2 cellular contexts compared by ENCODE assay signal in the genomic region with DNA sequence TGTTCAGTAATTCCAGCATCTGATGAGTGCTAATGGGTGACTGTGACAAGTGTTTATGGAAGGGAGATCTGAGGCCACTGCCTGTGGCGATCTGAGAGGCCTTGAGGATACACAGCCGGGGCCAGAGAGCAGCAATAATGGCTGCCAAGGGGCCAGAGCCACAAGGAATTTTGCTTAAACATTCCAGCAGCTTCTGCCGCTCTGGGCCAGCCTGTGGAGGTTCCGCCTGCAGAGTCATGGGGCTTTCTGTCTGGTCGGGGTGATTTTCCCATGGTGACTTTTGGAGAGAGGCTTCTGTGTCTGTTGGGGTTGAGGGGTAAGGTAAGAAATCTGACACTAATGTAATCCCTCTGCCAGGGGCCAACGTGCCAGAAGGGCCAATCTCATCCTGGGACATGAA.
TF ChIP-seq lines count a peak whose summit lies in the region.

No MANE protein-coding gene starts in this region.

TF ChIP-seq in IMR-90, 13 proteins besides CTCF, POLR2A, EP300 and RAD21:
- TF ChIP-seq CHD1 (IDR thresholded peaks at IDR 0.05; ENCODE audit: low read depth, low read length) (no peak), RCOR1 (IDR thresholded peaks at IDR 0.05; ENCODE audit: insufficient replicate concordance, low read length) (no peak), CEBPB (IDR thresholded peaks at IDR 0.05; ENCODE audit: low read depth, low read length) (no peak), BHLHE40 (IDR thresholded peaks at IDR 0.05; ENCODE audit: low read depth, low read length) (no peak), MAFK (IDR thresholded peaks at IDR 0.05; ENCODE audit: low read depth, low read length) (no peak), RFX5 (IDR thresholded peaks at IDR 0.05; ENCODE audit: low read depth, low read length) (no peak), SMC3 (IDR thresholded peaks at IDR 0.05; ENCODE audit: low read depth, low read length) (no peak)
- TF ChIP-seq, protein P1, sequence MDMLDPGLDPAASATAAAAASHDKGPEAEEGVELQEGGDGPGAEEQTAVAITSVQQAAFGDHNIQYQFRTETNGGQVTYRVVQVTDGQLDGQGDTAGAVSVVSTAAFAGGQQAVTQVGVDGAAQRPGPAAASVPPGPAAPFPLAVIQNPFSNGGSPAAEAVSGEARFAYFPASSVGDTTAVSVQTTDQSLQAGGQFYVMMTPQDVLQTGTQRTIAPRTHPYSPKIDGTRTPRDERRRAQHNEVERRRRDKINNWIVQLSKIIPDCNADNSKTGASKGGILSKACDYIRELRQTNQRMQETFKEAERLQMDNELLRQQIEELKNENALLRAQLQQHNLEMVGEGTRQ (IDR thresholded peaks at IDR 0.05; ENCODE audit: low read depth, low read length), result no peak
TF ChIP-seq in IMR-90: peak in this region for 0.

TF ChIP-seq in H1, 55 proteins besides CTCF, POLR2A, EP300 and RAD21:
- TF ChIP-seq, protein P2, sequence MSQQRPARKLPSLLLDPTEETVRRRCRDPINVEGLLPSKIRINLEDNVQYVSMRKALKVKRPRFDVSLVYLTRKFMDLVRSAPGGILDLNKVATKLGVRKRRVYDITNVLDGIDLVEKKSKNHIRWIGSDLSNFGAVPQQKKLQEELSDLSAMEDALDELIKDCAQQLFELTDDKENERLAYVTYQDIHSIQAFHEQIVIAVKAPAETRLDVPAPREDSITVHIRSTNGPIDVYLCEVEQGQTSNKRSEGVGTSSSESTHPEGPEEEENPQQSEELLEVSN (IDR thresholded peaks at IDR 0.05), result no peak
- TF ChIP-seq, protein P1 (IDR thresholded peaks at IDR 0.05; ENCODE audit: low read length), result no peak
- TF ChIP-seq CBX8 (IDR thresholded peaks at IDR 0.05; ENCODE audit: borderline replicate concordance, low read depth, low read length) (no peak), TCF12 (IDR thresholded peaks at IDR 0.05; ENCODE audit: low read depth, low read length) (no peak), EGR1 (IDR thresholded peaks at IDR 0.05; ENCODE audit: borderline replicate concordance, low read depth, low read length) (no peak), KDM4A (IDR thresholded peaks at IDR 0.05; ENCODE audit: low read depth, low read length, severe bottlenecking) (no peak), GTF2F1 (IDR thresholded peaks at IDR 0.05; ENCODE audit: borderline replicate concordance, low read depth, low read length) (no peak), SIN3A (conservative IDR thresholded peaks at IDR 0.05 in 1 of 2, IDR thresholded peaks at IDR 0.05 in 1 of 2; ENCODE audit: low read depth in 1 of 2, low read length in 2 of 2) (no peak), FOSL1 (IDR thresholded peaks at IDR 0.05; ENCODE audit: insufficient read depth, low read depth, low read length) (no peak), YY1 (IDR thresholded peaks at IDR 0.05; ENCODE audit: low read depth, low read length) (peak; percentile 64), TEAD4 (IDR thresholded peaks at IDR 0.05; ENCODE audit: low read depth, low read length) (peak; percentile 56)
